ENCODE assay signal across 1 cellular context in genomic region chr10:77350711-77351119, GRCh38.
TF ChIP-seq lines count a peak whose summit lies in the region.

No MANE protein-coding gene starts in this region.

TF ChIP-seq in GM23338, 12 proteins besides CTCF, POLR2A, EP300 and RAD21 (continued from another document):
- TF ChIP-seq, protein P1, sequence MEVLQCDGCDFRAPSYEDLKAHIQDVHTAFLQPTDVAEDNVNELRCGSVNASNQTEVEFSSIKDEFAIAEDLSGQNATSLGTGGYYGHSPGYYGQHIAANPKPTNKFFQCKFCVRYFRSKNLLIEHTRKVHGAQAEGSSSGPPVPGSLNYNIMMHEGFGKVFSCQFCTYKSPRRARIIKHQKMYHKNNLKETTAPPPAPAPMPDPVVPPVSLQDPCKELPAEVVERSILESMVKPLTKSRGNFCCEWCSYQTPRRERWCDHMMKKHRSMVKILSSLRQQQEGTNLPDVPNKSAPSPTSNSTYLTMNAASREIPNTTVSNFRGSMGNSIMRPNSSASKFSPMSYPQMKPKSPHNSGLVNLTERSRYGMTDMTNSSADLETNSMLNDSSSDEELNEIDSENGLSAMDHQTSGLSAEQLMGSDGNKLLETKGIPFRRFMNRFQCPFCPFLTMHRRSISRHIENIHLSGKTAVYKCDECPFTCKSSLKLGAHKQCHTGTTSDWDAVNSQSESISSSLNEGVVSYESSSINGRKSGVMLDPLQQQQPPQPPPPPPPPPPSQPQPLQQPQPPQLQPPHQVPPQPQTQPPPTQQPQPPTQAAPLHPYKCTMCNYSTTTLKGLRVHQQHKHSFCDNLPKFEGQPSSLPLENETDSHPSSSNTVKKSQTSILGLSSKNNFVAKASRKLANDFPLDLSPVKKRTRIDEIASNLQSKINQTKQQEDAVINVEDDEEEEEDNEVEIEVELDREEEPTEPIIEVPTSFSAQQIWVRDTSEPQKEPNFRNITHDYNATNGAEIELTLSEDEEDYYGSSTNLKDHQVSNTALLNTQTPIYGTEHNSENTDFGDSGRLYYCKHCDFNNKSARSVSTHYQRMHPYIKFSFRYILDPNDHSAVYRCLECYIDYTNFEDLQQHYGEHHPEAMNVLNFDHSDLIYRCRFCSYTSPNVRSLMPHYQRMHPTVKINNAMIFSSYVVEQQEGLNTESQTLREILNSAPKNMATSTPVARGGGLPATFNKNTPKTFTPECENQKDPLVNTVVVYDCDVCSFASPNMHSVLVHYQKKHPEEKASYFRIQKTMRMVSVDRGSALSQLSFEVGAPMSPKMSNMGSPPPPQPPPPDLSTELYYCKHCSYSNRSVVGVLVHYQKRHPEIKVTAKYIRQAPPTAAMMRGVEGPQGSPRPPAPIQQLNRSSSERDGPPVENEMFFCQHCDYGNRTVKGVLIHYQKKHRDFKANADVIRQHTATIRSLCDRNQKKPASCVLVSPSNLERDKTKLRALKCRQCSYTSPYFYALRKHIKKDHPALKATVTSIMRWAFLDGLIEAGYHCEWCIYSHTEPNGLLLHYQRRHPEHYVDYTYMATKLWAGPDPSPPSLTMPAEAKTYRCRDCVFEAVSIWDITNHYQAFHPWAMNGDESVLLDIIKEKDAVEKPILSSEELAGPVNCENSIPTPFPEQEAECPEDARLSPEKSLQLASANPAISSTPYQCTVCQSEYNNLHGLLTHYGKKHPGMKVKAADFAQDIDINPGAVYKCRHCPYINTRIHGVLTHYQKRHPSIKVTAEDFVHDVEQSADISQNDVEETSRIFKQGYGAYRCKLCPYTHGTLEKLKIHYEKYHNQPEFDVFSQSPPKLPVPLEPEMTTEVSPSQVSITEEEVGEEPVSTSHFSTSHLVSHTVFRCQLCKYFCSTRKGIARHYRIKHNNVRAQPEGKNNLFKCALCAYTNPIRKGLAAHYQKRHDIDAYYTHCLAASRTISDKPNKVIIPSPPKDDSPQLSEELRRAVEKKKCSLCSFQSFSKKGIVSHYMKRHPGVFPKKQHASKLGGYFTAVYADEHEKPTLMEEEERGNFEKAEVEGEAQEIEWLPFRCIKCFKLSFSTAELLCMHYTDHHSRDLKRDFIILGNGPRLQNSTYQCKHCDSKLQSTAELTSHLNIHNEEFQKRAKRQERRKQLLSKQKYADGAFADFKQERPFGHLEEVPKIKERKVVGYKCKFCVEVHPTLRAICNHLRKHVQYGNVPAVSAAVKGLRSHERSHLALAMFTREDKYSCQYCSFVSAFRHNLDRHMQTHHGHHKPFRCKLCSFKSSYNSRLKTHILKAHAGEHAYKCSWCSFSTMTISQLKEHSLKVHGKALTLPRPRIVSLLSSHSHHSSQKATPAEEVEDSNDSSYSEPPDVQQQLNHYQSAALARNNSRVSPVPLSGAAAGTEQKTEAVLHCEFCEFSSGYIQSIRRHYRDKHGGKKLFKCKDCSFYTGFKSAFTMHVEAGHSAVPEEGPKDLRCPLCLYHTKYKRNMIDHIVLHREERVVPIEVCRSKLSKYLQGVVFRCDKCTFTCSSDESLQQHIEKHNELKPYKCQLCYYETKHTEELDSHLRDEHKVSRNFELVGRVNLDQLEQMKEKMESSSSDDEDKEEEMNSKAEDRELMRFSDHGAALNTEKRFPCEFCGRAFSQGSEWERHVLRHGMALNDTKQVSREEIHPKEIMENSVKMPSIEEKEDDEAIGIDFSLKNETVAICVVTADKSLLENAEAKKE (CRISPR knock-in tag; IDR thresholded peaks at IDR 0.05) = no peak
- no peak for TF ChIP-seq ZNF114 (CRISPR knock-in tag; IDR thresholded peaks at IDR 0.05)
- no peak for TF ChIP-seq NANOG (IDR thresholded peaks at IDR 0.05; ENCODE audit: borderline replicate concordance)
- no peak for TF ChIP-seq STAT1 (IDR thresholded peaks at IDR 0.05; ENCODE audit: unreplicated experiment)
- no peak for TF ChIP-seq JUNB (IDR thresholded peaks at IDR 0.05; ENCODE audit: unreplicated experiment)
- no peak for TF ChIP-seq EZH2phosphoT487 (IDR thresholded peaks at IDR 0.05; ENCODE audit: unreplicated experiment)
